In the genomic region with DNA sequence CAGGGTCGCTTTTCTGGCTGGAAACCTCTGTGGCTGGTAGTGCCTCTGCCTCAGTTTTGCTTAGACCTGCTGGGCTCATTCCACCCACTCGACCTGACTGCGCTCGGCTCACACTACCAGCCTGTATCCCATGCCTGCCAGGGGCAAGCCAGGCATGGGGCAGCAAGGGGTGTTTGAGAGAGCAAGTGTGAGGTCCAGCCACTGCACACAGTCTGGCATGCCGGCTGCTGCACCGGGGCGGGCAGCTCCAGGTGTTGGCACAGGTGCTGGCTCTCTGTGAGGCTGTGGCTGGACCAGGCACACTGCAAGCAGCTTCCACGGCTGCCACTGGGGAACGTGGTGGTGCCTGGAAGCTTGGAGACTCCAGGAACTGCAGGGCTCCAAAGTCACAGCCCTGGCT, we compare ENCODE assay signal across 29 cellular contexts.
"Had no signal": no experiment of that assay in that cellular context is flagged by ENCODE, and none has a peak within 500 bp of the region (broad histone marks: within the 10 kb centered on the region; RNA-seq: fewer than 3 reads in every experiment).

No MANE protein-coding gene starts in this region.

- H3K4me1 ChIP-seq: heart left ventricle, left ventricle myocardium inferior, neural progenitor cell, parathyroid adenoma, right atrium auricular region, sigmoid colon, spleen, stomach, testis, thyroid gland, transverse colon, upper lobe of left lung, vagina had no signal

- H3K4me2 ChIP-seq: neural progenitor cell had no signal

- H3K36me3 ChIP-seq: thyroid gland had no signal

- H3K27me3 Mint-ChIP-seq: naive thymus-derived CD4-positive, alpha-beta T cell had no signal

- FAIRE-seq: islet of Langerhans, kidney, small intestine had no signal

- H3K4me3 ChIP-seq: heart left ventricle, left ventricle myocardium inferior, lung, mucosa of descending colon, neural progenitor cell, right atrium auricular region, sigmoid colon, spleen, stomach, testis, thyroid gland, transverse colon, upper lobe of left lung, vagina had no signal

- ATAC-seq: left colon; mucosa of descending colon; naive thymus-derived CD4-positive, alpha-beta T cell had no signal

- H3K9me3 ChIP-seq: heart left ventricle, left ventricle myocardium inferior, mucosa of descending colon, neutrophil, right atrium auricular region, sigmoid colon, stomach, testis, thyroid gland, transverse colon, upper lobe of left lung, vagina had no signal

- H3K4me3 Mint-ChIP-seq: immature natural killer cell; naive thymus-derived CD4-positive, alpha-beta T cell; nephron progenitor cell; neural progenitor cell; stimulated activated effector memory CD8-positive, alpha-beta T cell treated with anti-CD3 and anti-CD28 coated beads, Interleukin-12 subunit alpha, Interleukin-12 subunit beta, amount 100 ng/mL, for 72 hours had no signal

- H3K27ac ChIP-seq: heart left ventricle, left ventricle myocardium inferior, neural progenitor cell, neutrophil, parathyroid adenoma, right atrium auricular region, sigmoid colon, spleen, stomach, testis, thyroid gland, transverse colon, upper lobe of left lung, vagina had no signal

- DNase-seq: heart left ventricle; hypothalamus; immature natural killer cell; kidney; left colon; left ventricle myocardium inferior; midbrain; mucosa of descending colon; naive thymus-derived CD4-positive, alpha-beta T cell; nephron progenitor cell; occipital lobe; sigmoid colon; small intestine; spleen; stimulated activated CD4-positive, alpha-beta T cell treated with anti-CD3 and anti-CD28 coated beads, Interleukin-4, amount 100 ng/mL, for 24 hours; stimulated activated naive CD4-positive, alpha-beta T cell; stomach; testis; thyroid gland; transverse colon had no signal

- H3K9me3 Mint-ChIP-seq: immature natural killer cell; stimulated activated effector memory CD8-positive, alpha-beta T cell treated with anti-CD3 and anti-CD28 coated beads, Interleukin-12 subunit alpha, Interleukin-12 subunit beta, amount 100 ng/mL, for 72 hours had no signal

- H3K27me3 ChIP-seq: heart left ventricle, neural progenitor cell, neutrophil, right atrium auricular region, sigmoid colon, spleen, stomach, testis, thyroid gland, transverse colon, upper lobe of left lung, vagina had no signal

- H3K4me1 Mint-ChIP-seq: nephron progenitor cell, neural progenitor cell had no signal

- H3K9ac ChIP-seq: neural progenitor cell, parathyroid adenoma had no signal

- H2AFZ ChIP-seq: neural progenitor cell, parathyroid adenoma had no signal

- H3K27ac Mint-ChIP-seq: nephron progenitor cell; neural progenitor cell; stimulated activated effector memory CD8-positive, alpha-beta T cell treated with anti-CD3 and anti-CD28 coated beads, Interleukin-12 subunit alpha, Interleukin-12 subunit beta, amount 100 ng/mL, for 72 hours had no signal
